Comparison of ENCODE assay signal across 1 cellular context in genomic region chr3:187041362-187042061, GRCh38.
TF ChIP-seq lines count a peak whose summit lies in the region.

No MANE protein-coding gene starts in this region.

TF ChIP-seq in HepG2, 621 proteins besides CTCF, POLR2A, EP300 and RAD21 (continued from another document and continues in another):
- peak; percentile 78 for TF ChIP-seq FOXP4 (CRISPR knock-in tag; IDR thresholded peaks at IDR 0.05)
- no peak for TF ChIP-seq ZNF512 (CRISPR knock-in tag; IDR thresholded peaks at IDR 0.05)
- TF ChIP-seq PCBP1 (IDR thresholded peaks at IDR 0.05; ENCODE audit: borderline replicate concordance, low read depth, low read length): no peak
- peak; percentile 92 for TF ChIP-seq CEBPG (CRISPR knock-in tag; IDR thresholded peaks at IDR 0.05)
- TF ChIP-seq ZNF496 (CRISPR knock-in tag; IDR thresholded peaks at IDR 0.05; ENCODE audit: insufficient replicate concordance): no peak
- TF ChIP-seq ZNF616 (CRISPR knock-in tag; IDR thresholded peaks at IDR 0.05; ENCODE audit: low read depth): no peak
- no peak for TF ChIP-seq NFAT5 (CRISPR knock-in tag; IDR thresholded peaks at IDR 0.05)
- TF ChIP-seq ATAD3A (CRISPR knock-in tag; IDR thresholded peaks at IDR 0.05): no peak
- TF ChIP-seq ZNF503 (CRISPR knock-in tag; IDR thresholded peaks at IDR 0.05): peak; percentile 93
- TF ChIP-seq ZNF670 (CRISPR knock-in tag; IDR thresholded peaks at IDR 0.05; ENCODE audit: borderline replicate concordance): no peak
- peak; percentile 46; the same call in 1 of the 2 replicates for TF ChIP-seq ZNF335 (CRISPR knock-in tag; IDR thresholded peaks at IDR 0.05)
- TF ChIP-seq USF2 (IDR thresholded peaks at IDR 0.05; ENCODE audit: low read depth, low read length): no peak
- TF ChIP-seq USF2 (CRISPR knock-in tag; IDR thresholded peaks at IDR 0.05; ENCODE audit: borderline replicate concordance): no peak
- no peak for TF ChIP-seq NFATC3 (CRISPR knock-in tag; IDR thresholded peaks at IDR 0.05)
- TF ChIP-seq CBX5 (CRISPR knock-in tag; IDR thresholded peaks at IDR 0.05; ENCODE audit: borderline replicate concordance): no peak
- peak; percentile 72; the same call in 1 of the 2 replicates for TF ChIP-seq ATF2 (CRISPR knock-in tag; IDR thresholded peaks at IDR 0.05)
- peak; percentile 44 for TF ChIP-seq DRAP1 (CRISPR knock-in tag; IDR thresholded peaks at IDR 0.05)
- TF ChIP-seq UBTF (CRISPR knock-in tag; IDR thresholded peaks at IDR 0.05): 0 out of 2 replicates have a peak, but pooled peaks have one; percentile 32
- no peak for TF ChIP-seq MXD3 (CRISPR knock-in tag; IDR thresholded peaks at IDR 0.05)
- no peak for TF ChIP-seq ZBTB33 (CRISPR knock-in tag; IDR thresholded peaks at IDR 0.05)
- TF ChIP-seq GTF2F1 (IDR thresholded peaks at IDR 0.05; ENCODE audit: low read length): no peak
- TF ChIP-seq REXO4 (CRISPR knock-in tag; IDR thresholded peaks at IDR 0.05; ENCODE audit: borderline replicate concordance): no peak
- TF ChIP-seq ZBTB21 (CRISPR knock-in tag; IDR thresholded peaks at IDR 0.05): no peak
- peak; percentile 79 for TF ChIP-seq TCF7 (IDR thresholded peaks at IDR 0.05; ENCODE audit: low read depth)
- TF ChIP-seq HDAC2 (CRISPR knock-in tag; IDR thresholded peaks at IDR 0.05): peak; percentile 94
- TF ChIP-seq ZNF550 (CRISPR knock-in tag; IDR thresholded peaks at IDR 0.05; ENCODE audit: borderline replicate concordance): no peak
- peak; percentile 90 for TF ChIP-seq ASH2L (IDR thresholded peaks at IDR 0.05; ENCODE audit: insufficient read length, low read depth, low read length)
- no peak for TF ChIP-seq SYNCRIP (IDR thresholded peaks at IDR 0.05; ENCODE audit: insufficient read depth, low read depth, low read length)
- 0 out of 2 replicates have a peak, but pooled peaks have one; percentile 52 for TF ChIP-seq MLLT10 (CRISPR knock-in tag; IDR thresholded peaks at IDR 0.05)
- no peak for TF ChIP-seq ZZZ3 (CRISPR knock-in tag; IDR thresholded peaks at IDR 0.05; ENCODE audit: borderline replicate concordance)
- TF ChIP-seq PATZ1 (CRISPR knock-in tag; IDR thresholded peaks at IDR 0.05): no peak
